Comparison of ENCODE assay signal across 23 cellular contexts in the genomic region with DNA sequence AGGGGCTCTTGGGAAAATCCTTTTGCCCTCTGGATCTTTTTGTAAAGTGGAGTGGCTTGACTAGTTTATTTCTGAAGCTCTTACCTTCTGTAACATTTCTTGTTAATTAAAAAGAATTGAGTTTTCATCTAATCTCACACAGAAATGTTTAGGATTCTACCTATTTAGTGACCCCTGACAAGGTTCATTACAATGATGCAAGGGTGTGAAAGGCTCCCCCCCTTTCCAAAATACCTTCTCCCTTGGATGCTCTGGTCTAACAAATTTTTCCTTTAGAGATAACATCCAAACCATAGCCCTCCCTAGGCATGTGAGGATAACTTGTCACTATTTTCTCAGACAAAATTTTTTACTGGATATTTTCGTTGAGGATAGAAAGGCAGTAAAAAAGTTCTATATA.
DNase-seq lines count a peak whose midpoint lies in the region; ATAC-seq and TF ChIP-seq lines count a peak whose summit lies in the region.
"Had no signal": no experiment of that assay in that cellular context is flagged by ENCODE, and none has a peak within 500 bp of the region (broad histone marks: within the 10 kb centered on the region; RNA-seq: fewer than 3 reads in every experiment).

No MANE protein-coding gene starts in this region.

- H3K36me3 ChIP-seq in liver (ENCODE audit: control insufficient read depth in 4 of 4, insufficient read depth in 3 of 4, low read depth in 1 of 4, low read length in 3 of 4) (no peaks in the 10 kb centered on the region), right lobe of liver (no peaks in the 10 kb centered on the region), neural progenitor cell (no peaks in the 10 kb centered on the region), skeletal muscle tissue (ENCODE audit: control insufficient read depth in 3 of 3, insufficient read depth in 3 of 3, low read length in 3 of 3) (no peaks in the 10 kb centered on the region)
- H3K36me3 ChIP-seq: BE2C had no signal

- ATAC-seq in right lobe of liver (no peak), HG02840 (IDR thresholded peaks at IDR 0.05; ENCODE audit: low FRiP score, unreplicated experiment) (no peak)
- ATAC-seq: Panc1 had no signal

- H3K4me3 ChIP-seq in liver (ENCODE audit: low read depth in 1 of 3, low read length in 3 of 3) (no peak overlapping the region), right lobe of liver (no peak overlapping the region), neural progenitor cell (no peak overlapping the region), skeletal muscle tissue (ENCODE audit: low read length in 3 of 3) (no peak overlapping the region)

- H3K27ac ChIP-seq in liver (ENCODE audit: low read depth in 1 of 2, low read length in 2 of 2) (peak overlapping the region; percentile 17 to 28), right lobe of liver (no peak overlapping the region), neural progenitor cell (no peak overlapping the region), skeletal muscle tissue (ENCODE audit: low read depth, low read length) (peak overlapping the region; percentile 41)
- H3K27ac ChIP-seq: 22Rv1, RWPE1 had no signal

- no peak for TF ChIP-seq POLR2A in right lobe of liver (IDR thresholded peaks at IDR 0.05)

- H3K9ac ChIP-seq in liver (ENCODE audit: low read depth in 1 of 2, low read length in 2 of 2) (no peak overlapping the region), neural progenitor cell (no peak overlapping the region), skeletal muscle tissue (ENCODE audit: low read depth in 1 of 3, low read length in 3 of 3) (peak overlapping the region in 2 of 3 donors; percentile 8 to 30)

- H3K36me3 Mint-ChIP-seq in neural progenitor cell, result no peaks in the 10 kb centered on the region
- H3K36me3 Mint-ChIP-seq: CD14-positive monocyte; CD8-positive, alpha-beta memory T cell had no signal

- no peaks in the 10 kb centered on the region for H3K9me3 ChIP-seq in liver (ENCODE audit: control insufficient read depth in 4 of 4, low read length in 3 of 4)
- no peaks in the 10 kb centered on the region for H3K9me3 ChIP-seq in right lobe of liver
- H3K9me3 ChIP-seq in neural progenitor cell (ENCODE audit: low read depth), result no peaks in the 10 kb centered on the region
- no peaks in the 10 kb centered on the region for H3K9me3 ChIP-seq in skeletal muscle tissue (ENCODE audit: control insufficient read depth in 3 of 3, low read length in 3 of 3)
- H3K9me3 ChIP-seq: BE2C had no signal

- 87% methylated on average over 1 of the region's 1 CpG for WGBS in liver
- 83% methylated on average over 1 of the region's 1 CpG for WGBS in right lobe of liver (ENCODE audit: insufficient coverage, low coverage, low lambda C conversion rate, missing lambda C conversion rate)

- H3F3A ChIP-seq in neural progenitor cell (ENCODE audit: low read depth), result peaks cover 7% of the 10 kb centered on the region

- no peaks in the 10 kb centered on the region for H4K20me1 ChIP-seq in neural progenitor cell (ENCODE audit: low read depth)

- H3K79me2 ChIP-seq in neural progenitor cell (ENCODE audit: low read depth), result no peaks in the 10 kb centered on the region

- no peak overlapping the region for H3K27ac Mint-ChIP-seq in neural progenitor cell
- H3K27ac Mint-ChIP-seq: CD14-positive monocyte; CD8-positive, alpha-beta memory T cell had no signal

- no peak overlapping the region for H3K4me3 Mint-ChIP-seq in neural progenitor cell
- H3K4me3 Mint-ChIP-seq: CD14-positive monocyte; CD8-positive, alpha-beta memory T cell had no signal

- intact Hi-C loops in right lobe of liver (cut with DNase I), result loop anchor here in 1 of 2 donors (10.0 kb wide), 1 partner anchor 84 kb away; no protein-coding TSS in a partner anchor

- H2AFZ ChIP-seq in neural progenitor cell (replicated peaks), result no peak overlapping the region

- peaks cover 4% of the 10 kb centered on the region for H3K27me3 Mint-ChIP-seq in neural progenitor cell (ENCODE audit: insufficient read depth, low read depth)
- H3K27me3 Mint-ChIP-seq: CD8-positive, alpha-beta memory T cell had no signal

- DNase-seq in right lobe of liver (no peak), neural progenitor cell (ENCODE audit: low spot score) (no peak), NCI-H748 treated with DMSO at 0.1 percent for 48 hours (lab: John Stamatoyannopoulos, UW) (no peak), nucleus accumbens (lab: John Stamatoyannopoulos, UW) (no peak)
- DNase-seq: ACHN; BE2C; Calu3; CD8-positive, alpha-beta memory T cell; DMS153; H7; KBM-7; NCI-H1105 treated with DMSO at 0.1 percent for 48 hours; NCI-H2029; NCI-H446 treated with DMSO at 0.1 percent for 48 hours; NCI-H526; SHP77 had no signal

- H3K9me3 Mint-ChIP-seq in neural progenitor cell, result no peaks in the 10 kb centered on the region
- H3K9me3 Mint-ChIP-seq: CD8-positive, alpha-beta memory T cell had no signal

- H3K4me1 ChIP-seq in liver (ENCODE audit: control insufficient read depth in 4 of 4, insufficient read depth in 4 of 4, low read length in 3 of 4), result peaks cover 4 to 22% (median 12%) of the 10 kb centered on the region in 4 donors
- peaks cover 0 to 28% (median 3%) of the 10 kb centered on the region in 4 donors for H3K4me1 ChIP-seq in right lobe of liver
- peaks cover 14% of the 10 kb centered on the region for H3K4me1 ChIP-seq in neural progenitor cell
- peaks cover 6 to 14% (median 12%) of the 10 kb centered on the region in 3 donors for H3K4me1 ChIP-seq in skeletal muscle tissue (ENCODE audit: control insufficient read depth in 3 of 3, insufficient read depth in 3 of 3, low read length in 3 of 3)
- H3K4me1 ChIP-seq: BE2C had no signal

- TF ChIP-seq RAD21 in liver (IDR thresholded peaks at IDR 0.05), result no peak

- TF ChIP-seq CTCF in liver (IDR thresholded peaks at IDR 0.05; ENCODE audit: low read depth, low read length, missing input control), result no peak
- no peak for TF ChIP-seq CTCF in right lobe of liver (IDR thresholded peaks at IDR 0.05)
- TF ChIP-seq CTCF in neural progenitor cell (IDR thresholded peaks at IDR 0.05), result no peak

- H3K27me3 ChIP-seq in liver (ENCODE audit: control insufficient read depth in 4 of 4, insufficient read depth in 4 of 4, low read length in 3 of 4) (no peaks in the 10 kb centered on the region), right lobe of liver (no peaks in the 10 kb centered on the region), neural progenitor cell (no peaks in the 10 kb centered on the region), skeletal muscle tissue (ENCODE audit: control insufficient read depth in 3 of 3, insufficient read depth in 3 of 3, low read length in 3 of 3) (no peaks in the 10 kb centered on the region)
- H3K27me3 ChIP-seq: BE2C had no signal

- H3K4me1 Mint-ChIP-seq in neural progenitor cell, result peaks cover 11% of the 10 kb centered on the region
- H3K4me1 Mint-ChIP-seq: CD14-positive monocyte; CD8-positive, alpha-beta memory T cell had no signal

- peak overlapping the region; percentile 25 for H3K4me2 ChIP-seq in neural progenitor cell

TF ChIP-seq in liver, 16 proteins besides CTCF, POLR2A, EP300 and RAD21 (continues in another document):
- TF ChIP-seq JUND (IDR thresholded peaks at IDR 0.05) (no peak), RXRA (IDR thresholded peaks at IDR 0.05) (no peak), FOXA1 (IDR thresholded peaks at IDR 0.05) (no peak), TAF1 (conservative IDR thresholded peaks at IDR 0.05) (no peak), HNF4A (conservative IDR thresholded peaks at IDR 0.05) (no peak), GABPA (IDR thresholded peaks at IDR 0.05 in 1 of 2, conservative IDR thresholded peaks at IDR 0.05 in 1 of 2) (no peak), YY1 (IDR thresholded peaks at IDR 0.05) (no peak), HNF4G (IDR thresholded peaks at IDR 0.05) (no peak), ZBTB33 (IDR thresholded peaks at IDR 0.05) (no peak), SP1 (IDR thresholded peaks at IDR 0.05) (no peak), FOXA2 (IDR thresholded peaks at IDR 0.05) (no peak)
- TF ChIP-seq, protein P1, sequence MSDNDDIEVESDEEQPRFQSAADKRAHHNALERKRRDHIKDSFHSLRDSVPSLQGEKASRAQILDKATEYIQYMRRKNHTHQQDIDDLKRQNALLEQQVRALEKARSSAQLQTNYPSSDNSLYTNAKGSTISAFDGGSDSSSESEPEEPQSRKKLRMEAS (IDR thresholded peaks at IDR 0.05), result no peak
- TF ChIP-seq, protein P2, sequence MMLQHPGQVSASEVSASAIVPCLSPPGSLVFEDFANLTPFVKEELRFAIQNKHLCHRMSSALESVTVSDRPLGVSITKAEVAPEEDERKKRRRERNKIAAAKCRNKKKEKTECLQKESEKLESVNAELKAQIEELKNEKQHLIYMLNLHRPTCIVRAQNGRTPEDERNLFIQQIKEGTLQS (IDR thresholded peaks at IDR 0.05), result no peak

Comparison
In these comparisons a context has a peak if more than half of its experiments do, and no peak if none do; other contexts are left out.
1. H3K27ac ChIP-seq: peak in liver (2 of 2) and skeletal muscle tissue (single experiment); none in right lobe of liver (0 of 3) and neural progenitor cell (single experiment).
2. H3K9ac ChIP-seq: peak in skeletal muscle tissue (2 of 3); none in liver (0 of 2) and neural progenitor cell (single experiment).